In the genomic region with DNA sequence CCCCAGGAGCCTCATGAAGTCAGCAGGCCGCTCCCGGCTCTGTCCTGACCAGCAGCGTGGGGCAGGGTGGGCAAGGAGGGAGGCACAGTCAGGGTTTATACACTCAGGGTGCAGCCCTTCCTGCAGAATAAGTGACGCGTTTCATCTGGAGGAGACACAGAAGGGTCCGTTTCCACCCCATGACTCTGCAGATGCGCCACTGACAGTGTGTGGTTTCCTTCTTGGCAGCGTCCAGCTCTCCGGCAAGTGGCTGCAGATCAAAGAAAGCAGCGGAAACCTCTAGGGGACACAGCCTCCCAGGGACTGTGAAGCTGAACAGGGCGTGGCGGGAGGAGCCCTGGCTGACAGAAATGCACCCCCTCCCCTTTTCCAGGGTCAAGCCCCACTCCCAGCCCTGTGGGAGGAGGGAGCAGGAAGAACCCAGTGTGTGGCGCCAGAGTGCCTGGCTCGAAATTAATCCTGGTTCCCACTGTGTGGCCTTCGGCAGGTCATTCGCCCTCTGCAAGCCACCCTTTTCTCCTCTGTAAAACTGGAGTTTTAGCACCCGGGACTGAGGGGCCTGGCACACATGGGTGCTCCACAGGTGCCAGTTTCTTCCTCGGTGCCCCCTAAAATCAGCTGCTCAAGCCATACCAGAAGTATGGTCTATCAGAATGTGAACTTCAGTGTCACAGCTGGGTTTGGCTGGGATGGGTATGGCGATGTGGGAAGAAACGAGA, we compare ENCODE assay signal across 8 cellular contexts. TPM values are rescaled to one million over a fixed set of nuclear protein-coding genes. Genes with fewer than 3 reads are reported as not detected.
DNase-seq lines count a peak whose midpoint lies in the region; ATAC-seq, FAIRE-seq and TF ChIP-seq lines count a peak whose summit lies in the region.

No MANE protein-coding gene starts in this region.

- H3K9me3 ChIP-seq in testis, result no peaks in the 10 kb centered on the region

- peaks cover 9% of the 10 kb centered on the region for H3K4me1 ChIP-seq in testis

- H3K27me3 ChIP-seq in brain microvascular endothelial cell (replicated peaks) (no peaks in the 10 kb centered on the region), testis (no peaks in the 10 kb centered on the region)

- H3K4me3 ChIP-seq in brain microvascular endothelial cell (ENCODE audit: low read depth, low read length) (peak overlapping the region; percentile 24), testis (no peak overlapping the region)

- intact Hi-C loops in left colon (cut with DNase I, micrococcal nuclease), result no loop called here
- intact Hi-C loops in testis (cut with DNase I; ENCODE audit: low total_unique reads), result no loop called here

- DNase-seq in GM12891 (ENCODE audit: insufficient read length, low spot score), result no peak
- DNase-seq in NCI-H526 treated with DMSO at 0.1 percent for 48 hours (lab: John Stamatoyannopoulos, UW), result peak; percentile 21
- DNase-seq in brain microvascular endothelial cell, result peak; percentile 56
- peak; percentile 57 to 72 for DNase-seq in left colon
- peak; percentile 46 for DNase-seq in testis
- no peak for DNase-seq in SIG-M5 treated with dmso at 0.1 percent for 504 hours (lab: John Stamatoyannopoulos, UW; ENCODE audit: unreplicated experiment)

- TF ChIP-seq CTCF in brain microvascular endothelial cell (IDR thresholded peaks at IDR 0.05; ENCODE audit: low read depth, low read length, missing control alignments), result peak; percentile 32
- TF ChIP-seq CTCF in testis (IDR thresholded peaks at IDR 0.05), result no peak

- 34 to 62% methylated on average over 8 to 20 of the region's 20 CpGs for WGBS in testis, 2 donors

- H3K36me3 ChIP-seq in brain microvascular endothelial cell (replicated peaks) (no peaks in the 10 kb centered on the region), testis (ENCODE audit: low read depth, missing control alignments) (no peaks in the 10 kb centered on the region)

- in situ Hi-C loops in brain microvascular endothelial cell (cut with HindIII; ENCODE audit: low pct_ligation_motif_present, low sequenced_read_pairs), result no loop called here

- FAIRE-seq in GM12891 (lab: Jason Lieb, UNC), result peak; percentile 9

- TF ChIP-seq POLR2A in GM12891 (IDR thresholded peaks at IDR 0.05; ENCODE audit: low read depth, low read length), result no peak
- TF ChIP-seq POLR2A in testis (IDR thresholded peaks at IDR 0.05), result no peak

- ATAC-seq in left colon (peak; percentile 64), GM21528 (IDR thresholded peaks at IDR 0.05; ENCODE audit: low FRiP score, unreplicated experiment) (no peak), HG03108 (IDR thresholded peaks at IDR 0.05; ENCODE audit: unreplicated experiment) (no peak)

- H3K27ac ChIP-seq in brain microvascular endothelial cell (peak overlapping the region; percentile 34), testis (peak overlapping the region in 1 of 2 donors; percentile 3)

TF ChIP-seq in GM12891, 5 proteins besides CTCF, POLR2A, EP300 and RAD21:
- TF ChIP-seq PAX5 (IDR thresholded peaks at IDR 0.05; ENCODE audit: insufficient read depth, low read length, severe bottlenecking) (no peak), SPI1 (IDR thresholded peaks at IDR 0.05; ENCODE audit: low read depth, low read length) (no peak), POU2F2 (IDR thresholded peaks at IDR 0.05; ENCODE audit: low read depth, low read length) (no peak), POLR2AphosphoS5 (IDR thresholded peaks at IDR 0.05; ENCODE audit: low read depth, low read length) (no peak), TAF1 (IDR thresholded peaks at IDR 0.05; ENCODE audit: low read depth, low read length) (no peak)

RNA-seq across cellular contexts. Expression of gene TBC1D14, which starts 17.3 kb away (rescaled TPM):
- 14.7 TPM for polyA plus RNA-seq in GM12891 (2012; ENCODE audit: low read depth, missing spikeins)
- 10 to 100 TPM; 53.1 to 56.6 TPM for total RNA-seq in left colon
- total RNA-seq in testis, result 10 to 100 TPM; 87.6 to 98.8 TPM
- 78.0 TPM for polyA plus RNA-seq in testis (ENCODE audit: insufficient read depth, low read depth, low replicate concordance)

Comparison
In these comparisons a context has a peak if more than half of its experiments do, and no peak if none do; other contexts are left out.
1. DNase-seq: peak in NCI-H526 treated with DMSO at 0.1 percent for 48 hours (single experiment), brain microvascular endothelial cell (single experiment), left colon (2 of 2) and testis (single experiment); none in GM12891 (single experiment) and SIG-M5 treated with dmso at 0.1 percent for 504 hours (single experiment).